Comparison of ENCODE assay signal across 18 cellular contexts in genomic region chr10:17178006-17178405, GRCh38.
"Had no signal": no experiment of that assay in that cellular context is flagged by ENCODE, and none has a peak within 500 bp of the region (broad histone marks: within the 10 kb centered on the region; RNA-seq: fewer than 3 reads in every experiment).

No MANE protein-coding gene starts in this region.

- ATAC-seq: activated naive CD8-positive, alpha-beta T cell treated with anti-CD3 and anti-CD28 coated beads, Interleukin-2, amount 50 U/mL, for 24 hours had no signal

- H3K36me3 ChIP-seq: esophagus squamous epithelium, tibial artery had no signal

- H3K27ac ChIP-seq: esophagus squamous epithelium, hepatocyte, tibial artery had no signal

- H3K4me3 ChIP-seq: esophagus squamous epithelium, hepatocyte, tibial artery had no signal

- DNase-seq: activated CD4-positive, alpha-beta T cell treated with anti-CD3 and anti-CD28 coated beads, Interleukin-2, amount 50 U/mL, for 1 hour; activated CD4-positive, CD25-positive, alpha-beta regulatory T cell treated with anti-CD3 and anti-CD28 coated beads, Interleukin-2, amount 50 U/mL, for 72 hours; activated CD8-positive, alpha-beta memory T cell treated with anti-CD3 and anti-CD28 coated beads, Interleukin-2, amount 50 U/mL, for 4 hours; activated effector memory CD4-positive, alpha-beta T cell treated with Interleukin-2 at 50 U/mL for 16 hours; activated naive CD4-positive, alpha-beta T cell treated with anti-CD3 and anti-CD28 coated beads, Interleukin-2, amount 10 ng/mL, durations not matched to agents 7 days and 5 days; activated naive CD8-positive, alpha-beta T cell treated with anti-CD3 and anti-CD28 coated beads, Interleukin-2, amount 50 U/mL, for 24 hours; activated T-cell treated with anti-CD3 and anti-CD28 coated beads, Interleukin-2, amount 50 U/mL, for 48 hours; anterior cingulate cortex; central memory CD4-positive, alpha-beta T cell; effector memory CD4-positive, alpha-beta T cell; esophagus squamous epithelium; stimulated activated CD4-positive, alpha-beta T cell treated with anti-CD3 and anti-CD28 coated beads, Interleukin-2, amount 100 ng/mL, for 24 hours; stimulated activated naive CD4-positive, alpha-beta T cell treated with Interleukin-2 at 50 U/mL for 16 hours; tibial artery had no signal

- FAIRE-seq: endothelial cell of umbilical vein, islet of Langerhans, urothelium cell line had no signal

- H3K4me1 ChIP-seq: esophagus squamous epithelium had no signal

- H3K9me3 ChIP-seq: esophagus squamous epithelium, tibial artery had no signal

- H3K27me3 ChIP-seq: esophagus squamous epithelium, hepatocyte, tibial artery had no signal
